Comparison of ENCODE assay signal across 16 cellular contexts in genomic region chr6:143299253-143300166, GRCh38.
DNase-seq lines count a peak whose midpoint lies in the region; ATAC-seq, FAIRE-seq and TF ChIP-seq lines count a peak whose summit lies in the region.
"Had no signal": no experiment of that assay in that cellular context is flagged by ENCODE, and none has a peak within 500 bp of the region (broad histone marks: within the 10 kb centered on the region; RNA-seq: fewer than 3 reads in every experiment).

No MANE protein-coding gene starts in this region.

- no peak overlapping the region; the same call in 1 of the 2 replicates for H2AFZ ChIP-seq in GM12878 (ENCODE audit: control insufficient read depth, low read depth, low read length)

- DNase-seq in activated CD4-positive, CD25-positive, alpha-beta regulatory T cell treated with anti-CD3 and anti-CD28 coated beads, Interleukin-2, amount 50 U/mL, for 72 hours = no peak
- DNase-seq in GM20000 (ENCODE audit: low spot score) = peak; percentile 38
- no peak for DNase-seq in GM12878 (ENCODE audit: low read depth, low spot score)
- no peak for DNase-seq in GDM1 (lab: John Stamatoyannopoulos, UW)
- no peak for DNase-seq in NCI-H2227 treated with DMSO at 0.1 percent for 48 hours (lab: John Stamatoyannopoulos, UW)
- no peak for DNase-seq in NCI-H187 treated with DMSO at 0.1 percent for 48 hours (lab: John Stamatoyannopoulos, UW)
- DNase-seq: anterior cingulate cortex; DMS79; effector CD4-positive, alpha-beta T cell; nucleus accumbens; stimulated activated CD4-positive, alpha-beta T cell treated with anti-CD3 and anti-CD28 coated beads, Interleukin-15, amount 100 ng/mL, for 24 hours; stomach had no signal

- no peaks in the 10 kb centered on the region for H4K20me1 ChIP-seq in GM12878 (ENCODE audit: control insufficient read depth, insufficient read depth)

- intact Hi-C loops in GM12878 (cut with micrococcal nuclease; ENCODE audit: unreplicated experiment) = no loop called here

- no peaks in the 10 kb centered on the region for H3K79me2 ChIP-seq in GM12878 (ENCODE audit: control insufficient read depth, insufficient read depth, low read length)

- TF ChIP-seq EP300 in GM12878 (IDR thresholded peaks at IDR 0.05; ENCODE audit: borderline replicate concordance in 1 of 2, control insufficient read depth in 1 of 2, low read depth in 2 of 2, low read length in 2 of 2) = no peak

- BruUV-seq in GM12878 (replicated peaks; lab: Mats Ljungman, UMichigan) = no TSS peak

- no peaks in the 10 kb centered on the region for H3K9me3 ChIP-seq in GM12878 (replicated peaks; ENCODE audit: control insufficient read depth, insufficient read depth, low read length)
- H3K9me3 ChIP-seq: stomach had no signal

- no peak for TF ChIP-seq POLR2A in GM12878 (IDR thresholded peaks at IDR 0.05; ENCODE audit: low read depth, low read length)

- no peak overlapping the region for H3K4me3 ChIP-seq in GM12878
- H3K4me3 ChIP-seq: lung, SK-N-MC, stomach had no signal

- H3K9ac ChIP-seq in GM12878 (ENCODE audit: control insufficient read depth, insufficient read depth, low read length) = no peak overlapping the region

- SMC1A ChIA-PET in GM12878 (lab: Charles Lee; ENCODE audit: uncharacterized antibody, unreplicated experiment) = no interaction called here

- H3K36me3 ChIP-seq in GM12878 (ENCODE audit: control insufficient read depth in 2 of 2, insufficient read depth in 2 of 2, low read length in 1 of 2) = no peaks in the 10 kb centered on the region
- H3K36me3 ChIP-seq: stomach had no signal

- CTCF ChIA-PET in GM12878 (lab: Yijun Ruan, JAX) = interaction anchor here (1.3 kb wide), 1 partner anchor 38 kb away, joined by 3 read pairs; no protein-coding TSS in a partner anchor

- no peaks in the 10 kb centered on the region for H3K27me3 ChIP-seq in GM12878 (replicated peaks in 1 of 2; ENCODE audit: control insufficient read depth in 2 of 2, insufficient read depth in 2 of 2, low read length in 1 of 2)
- H3K27me3 ChIP-seq: stomach had no signal

- in situ Hi-C loops in GM12878 (cut with MboI) = no loop called here

- FAIRE-seq in GM12878 (lab: Jason Lieb, UNC) = peak; percentile 18

- no peak overlapping the region for H3K27ac ChIP-seq in GM12878 (ENCODE audit: control insufficient read depth, insufficient read depth)
- H3K27ac ChIP-seq: SK-N-MC, stomach had no signal

- RAD21 ChIA-PET in GM12878 (lab: Charles Lee; ENCODE audit: unreplicated experiment) = interaction anchor here (1.3 kb wide), 1 partner anchor 38 kb away, joined by 3 read pairs; no protein-coding TSS in a partner anchor

- POLR2A ChIA-PET in GM12878 (lab: Charles Lee) = no interaction called here

- no peak for TF ChIP-seq CTCF in GM20000 (IDR thresholded peaks at IDR 0.05; ENCODE audit: extremely low read depth, missing control alignments)
- 0 out of 6 replicates have a peak, but pooled peaks of 1 of the 3 experiments have one; percentile 25 for TF ChIP-seq CTCF in GM12878 (IDR thresholded peaks at IDR 0.05 in 2 of 3, conservative IDR thresholded peaks at IDR 0.05 in 1 of 3; ENCODE audit: control insufficient read depth in 2 of 3, extremely low read depth in 1 of 3, insufficient read depth in 1 of 3, low read depth in 3 of 3, low read length in 3 of 3)

- H3K4me1 ChIP-seq in GM12878 (ENCODE audit: control insufficient read depth, insufficient read depth, low read length) = peaks cover 10% of the 10 kb centered on the region; the same call in 1 of the 2 replicates

- ATAC-seq in activated CD4-positive, CD25-positive, alpha-beta regulatory T cell treated with anti-CD3 and anti-CD28 coated beads, Interleukin-2, amount 50 U/mL, for 24 hours = peak; percentile 79 to 85
- ATAC-seq in HG03025 (IDR thresholded peaks at IDR 0.05; ENCODE audit: low FRiP score, unreplicated experiment) = peak; percentile 96
- peak; percentile 92 for ATAC-seq in GM12878

- WGBS in GM12878 (ENCODE audit: insufficient coverage, insufficient replicate concordance, low lambda C conversion rate, missing lambda C conversion rate) = under 1% methylated on average over 6 of the region's 6 CpGs

- TF ChIP-seq RAD21 in GM12878 (IDR thresholded peaks at IDR 0.05; ENCODE audit: insufficient read depth, low read depth, low read length) = 0 out of 2 replicates have a peak, but pooled peaks have one; percentile 21

- H3K4me2 ChIP-seq in GM12878 (ENCODE audit: control insufficient read depth, insufficient read depth) = peak overlapping the region; percentile 70; the same call in 1 of the 2 replicates

TF ChIP-seq in GM12878, 131 proteins besides CTCF, POLR2A, EP300 and RAD21:
- 0 out of 2 replicates have a peak, but pooled peaks have one; percentile 55 for TF ChIP-seq IRF4 (IDR thresholded peaks at IDR 0.05; ENCODE audit: low read depth, low read length)
- 0 out of 2 replicates have a peak, but pooled peaks have one; percentile 34 for TF ChIP-seq ATF2 (IDR thresholded peaks at IDR 0.05; ENCODE audit: low read length)
- TF ChIP-seq, protein P1, sequence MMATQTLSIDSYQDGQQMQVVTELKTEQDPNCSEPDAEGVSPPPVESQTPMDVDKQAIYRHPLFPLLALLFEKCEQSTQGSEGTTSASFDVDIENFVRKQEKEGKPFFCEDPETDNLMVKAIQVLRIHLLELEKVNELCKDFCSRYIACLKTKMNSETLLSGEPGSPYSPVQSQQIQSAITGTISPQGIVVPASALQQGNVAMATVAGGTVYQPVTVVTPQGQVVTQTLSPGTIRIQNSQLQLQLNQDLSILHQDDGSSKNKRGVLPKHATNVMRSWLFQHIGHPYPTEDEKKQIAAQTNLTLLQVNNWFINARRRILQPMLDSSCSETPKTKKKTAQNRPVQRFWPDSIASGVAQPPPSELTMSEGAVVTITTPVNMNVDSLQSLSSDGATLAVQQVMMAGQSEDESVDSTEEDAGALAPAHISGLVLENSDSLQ (IDR thresholded peaks at IDR 0.05) = 0 out of 2 replicates have a peak, but pooled peaks have one; percentile 9
- no peak for TF ChIP-seq HCFC1 (IDR thresholded peaks at IDR 0.05; ENCODE audit: low read length)
- peak; percentile 77 for TF ChIP-seq NFIC (IDR thresholded peaks at IDR 0.05; ENCODE audit: low read depth, low read length)
- peak; percentile 91 for TF ChIP-seq RUNX3 (IDR thresholded peaks at IDR 0.05; ENCODE audit: low read length)
- TF ChIP-seq, protein P2, sequence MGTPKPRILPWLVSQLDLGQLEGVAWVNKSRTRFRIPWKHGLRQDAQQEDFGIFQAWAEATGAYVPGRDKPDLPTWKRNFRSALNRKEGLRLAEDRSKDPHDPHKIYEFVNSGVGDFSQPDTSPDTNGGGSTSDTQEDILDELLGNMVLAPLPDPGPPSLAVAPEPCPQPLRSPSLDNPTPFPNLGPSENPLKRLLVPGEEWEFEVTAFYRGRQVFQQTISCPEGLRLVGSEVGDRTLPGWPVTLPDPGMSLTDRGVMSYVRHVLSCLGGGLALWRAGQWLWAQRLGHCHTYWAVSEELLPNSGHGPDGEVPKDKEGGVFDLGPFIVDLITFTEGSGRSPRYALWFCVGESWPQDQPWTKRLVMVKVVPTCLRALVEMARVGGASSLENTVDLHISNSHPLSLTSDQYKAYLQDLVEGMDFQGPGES (IDR thresholded peaks at IDR 0.05) = no peak
- 0 out of 4 replicates have a peak, but pooled peaks of 1 of the 2 experiments have one; percentile 7 for TF ChIP-seq SRF (IDR thresholded peaks at IDR 0.05; ENCODE audit: low read depth in 2 of 2, low read length in 2 of 2)
- TF ChIP-seq CREM (IDR thresholded peaks at IDR 0.05; ENCODE audit: low read depth) = peak; percentile 52; the same call in 1 of the 2 replicates
- peak; percentile 83 for TF ChIP-seq JUNB (IDR thresholded peaks at IDR 0.05)
- no peak for TF ChIP-seq NFYA (IDR thresholded peaks at IDR 0.05; ENCODE audit: borderline replicate concordance, low read depth, low read length)
- no peak for TF ChIP-seq EZH2 (IDR thresholded peaks at IDR 0.05; ENCODE audit: borderline replicate concordance, control insufficient read depth, low read depth, low read length)
- TF ChIP-seq CREB1 (IDR thresholded peaks at IDR 0.05; ENCODE audit: low read depth) = peak; percentile 67
- 0 out of 2 replicates have a peak, but pooled peaks have one; percentile 32 for TF ChIP-seq CBFB (IDR thresholded peaks at IDR 0.05; ENCODE audit: low read depth)
